Comparison of ENCODE assay signal across 1 cellular context in the genomic region with DNA sequence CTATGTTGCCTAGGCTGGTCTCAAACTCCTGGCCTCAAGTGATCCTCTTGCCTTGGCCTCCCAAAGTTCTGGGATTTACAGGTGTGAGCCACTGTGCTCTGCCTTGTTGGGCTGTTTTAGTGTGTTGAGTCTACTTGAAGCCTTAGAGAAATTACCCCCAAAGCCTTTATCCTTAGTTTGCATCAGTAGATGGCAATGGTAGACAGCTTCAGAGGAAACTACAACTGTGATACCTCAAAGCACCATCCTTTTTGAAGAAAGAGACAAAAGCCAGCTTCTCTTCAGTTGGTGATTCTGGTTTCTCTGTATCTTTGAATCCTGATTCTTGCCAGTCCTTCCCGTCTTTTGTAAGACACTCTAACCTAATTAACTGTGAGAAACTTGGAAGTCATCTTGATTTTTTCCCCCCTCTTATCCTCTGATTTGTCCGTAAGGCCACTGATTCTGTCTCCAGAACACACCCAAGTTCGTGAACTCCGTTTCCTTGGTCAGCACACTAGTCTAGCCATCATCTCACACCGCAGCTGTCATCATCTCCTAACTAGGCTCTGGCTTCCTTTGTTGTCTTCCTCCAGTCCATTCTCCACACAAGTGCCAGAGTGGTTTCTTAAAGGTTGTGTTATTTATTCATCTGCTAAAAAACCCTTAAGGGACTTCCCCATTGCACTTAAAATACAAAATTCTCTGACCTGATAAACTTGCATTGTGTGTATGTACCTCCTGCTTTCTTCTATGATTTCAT.
TF ChIP-seq lines count a peak whose summit lies in the region.

No MANE protein-coding gene starts in this region.

TF ChIP-seq in endothelial cell of umbilical vein, 7 proteins besides CTCF, POLR2A, EP300 and RAD21:
- TF ChIP-seq EZH2 (IDR thresholded peaks at IDR 0.05; ENCODE audit: borderline replicate concordance, low read depth, low read length, severe bottlenecking) (no peak), POLR2AphosphoS5 (IDR thresholded peaks at IDR 0.05; ENCODE audit: insufficient read depth, low read depth, low read length) (no peak), FOS (IDR thresholded peaks at IDR 0.05; ENCODE audit: borderline replicate concordance, insufficient read depth, low read length) (no peak)
